Comparison of ENCODE assay signal across 10 cellular contexts in the genomic region with DNA sequence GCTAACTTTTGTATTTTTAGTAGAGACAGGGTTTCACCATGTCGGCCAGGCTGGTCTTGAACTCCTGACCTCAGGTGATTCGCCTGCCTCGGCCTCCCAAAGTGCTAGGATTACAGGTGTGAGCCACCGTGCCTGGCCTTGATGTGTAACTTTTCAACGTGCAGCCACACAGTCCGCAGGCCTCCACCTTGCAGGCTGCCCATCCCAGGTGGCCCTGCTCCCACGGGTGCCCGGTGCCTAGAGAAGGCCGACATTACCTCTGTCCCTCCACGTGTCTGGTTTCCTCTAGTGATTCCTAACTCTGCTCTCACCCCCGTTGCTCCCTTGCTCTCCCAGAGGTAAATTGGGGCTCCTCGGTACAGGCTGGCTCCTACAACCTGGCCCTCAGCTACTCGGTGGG. TPM values are rescaled to one million over a fixed set of nuclear protein-coding genes. Genes with fewer than 3 reads are reported as not detected.
"Had no signal": no experiment of that assay in that cellular context is flagged by ENCODE, and none has a peak within 500 bp of the region (broad histone marks: within the 10 kb centered on the region; RNA-seq: fewer than 3 reads in every experiment).

No MANE protein-coding gene starts in this region.

RNA-seq across cellular contexts. Expression of a gene that starts 19.9 kb away (rescaled TPM):
- total RNA-seq: natural killer cell, omental fat pad, posterior vena cava, pulmonary artery endothelial cell, right atrium auricular region, sciatic nerve, smooth muscle cell, transverse colon, upper lobe of right lung had no signal
- polyA plus RNA-seq: naive thymus-derived CD4-positive, alpha-beta T cell; smooth muscle cell had no signal
